ENCODE assay signal across 10 cellular contexts in the genomic region with DNA sequence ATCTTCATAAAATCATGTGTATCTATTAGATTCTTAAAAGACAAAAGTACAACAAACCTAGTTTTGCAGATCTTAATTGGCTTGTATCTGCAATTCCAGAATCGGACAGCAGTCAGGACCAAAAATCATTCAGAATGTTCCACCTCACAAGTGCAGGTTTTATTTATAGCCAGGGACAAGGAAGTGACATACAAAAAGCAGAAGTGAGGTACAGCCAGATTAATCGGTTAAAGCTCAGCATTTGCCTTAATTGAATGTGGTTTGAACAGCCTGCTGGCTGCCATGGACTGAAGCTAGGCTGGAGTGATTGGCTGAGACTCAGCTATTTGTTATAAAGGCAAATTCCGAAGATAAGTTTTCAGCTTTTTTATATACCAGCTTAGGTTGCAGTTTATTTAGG.
DNase-seq lines count a peak whose midpoint lies in the region; ATAC-seq, FAIRE-seq and TF ChIP-seq lines count a peak whose summit lies in the region.
"Had no signal": no experiment of that assay in that cellular context is flagged by ENCODE, and none has a peak within 500 bp of the region (broad histone marks: within the 10 kb centered on the region; RNA-seq: fewer than 3 reads in every experiment).

No MANE protein-coding gene starts in this region.

- no peaks in the 10 kb centered on the region for H3K23me2 ChIP-seq in H1 (ENCODE audit: low read depth, low read length)

- H3K4me2 ChIP-seq in H1 (ENCODE audit: insufficient read depth in 1 of 2, low read depth in 2 of 2, low read length in 2 of 2), result no peak overlapping the region

- H4K5ac ChIP-seq in H1 (ENCODE audit: insufficient read length, low read depth, low read length), result peak overlapping the region; percentile 45

- H2BK20ac ChIP-seq in H1 (ENCODE audit: low read length), result peak overlapping the region; percentile 27; the same call in 1 of the 2 replicates

- no peak overlapping the region for H3K9ac ChIP-seq in H1 (replicated peaks in 1 of 4; ENCODE audit: extremely low read depth in 1 of 4, low read depth in 3 of 4, low read length in 3 of 4)

- H3K27ac ChIP-seq in H1 (ENCODE audit: low read depth, low read length), result peak overlapping the region; percentile 45; the same call in 1 of the 2 replicates

- H2BK12ac ChIP-seq in H1 (ENCODE audit: low read depth, low read length), result no peak overlapping the region

- H2AK5ac ChIP-seq in H1 (ENCODE audit: low read depth, low read length), result no peak overlapping the region

- H3K23ac ChIP-seq in H1 (ENCODE audit: insufficient read length), result no peak overlapping the region

- FAIRE-seq in H1 (lab: Jason Lieb, UNC), result no peak

- no peak overlapping the region for H3K14ac ChIP-seq in H1 (ENCODE audit: insufficient read length)

- no peaks in the 10 kb centered on the region for H3K27me3 ChIP-seq in H1 (replicated peaks in 1 of 4; ENCODE audit: control insufficient read depth in 3 of 4, extremely low read depth in 1 of 4, insufficient read depth in 3 of 4, low read length in 3 of 4)

- no peak overlapping the region for H3K4me3 ChIP-seq in H1 (ENCODE audit: extremely low read depth in 1 of 4, insufficient read depth in 2 of 4, low read depth in 3 of 4, low read length in 4 of 4)

- ATAC-seq in GM18868 (IDR thresholded peaks at IDR 0.05; ENCODE audit: unreplicated experiment) (peak; percentile 91), GM21825 (IDR thresholded peaks at IDR 0.05; ENCODE audit: unreplicated experiment) (peak; percentile 94), HG03521 (IDR thresholded peaks at IDR 0.05; ENCODE audit: unreplicated experiment) (peak; percentile 78)

- DNase-seq in H1 (ENCODE audit: low read depth in 1 of 2, low spot score in 2 of 2) (no peak), NCI-H2196 treated with DMSO at 0.1 percent for 48 hours (lab: John Stamatoyannopoulos, UW; ENCODE audit: unreplicated experiment) (no peak), SW 1271 (lab: John Stamatoyannopoulos, UW) (no peak), NCI-H510A treated with DMSO at 0.1 percent for 48 hours (lab: John Stamatoyannopoulos, UW) (no peak)
- DNase-seq in stimulated activated CD4-positive, alpha-beta T cell treated with anti-CD3 and anti-CD28 coated beads, Interleukin-4, amount 100 ng/mL, for 24 hours, result no peak
- DNase-seq: activated CD4-positive, alpha-beta memory T cell treated with anti-CD3 and anti-CD28 coated beads for 36 hours; foreskin fibroblast had no signal

- no peaks in the 10 kb centered on the region for H3K9me3 ChIP-seq in H1 (ENCODE audit: insufficient read depth in 2 of 2, low read depth in 1 of 2, low read length in 1 of 2)

- peak overlapping the region; percentile 95 for H3K4ac ChIP-seq in H1 (replicated peaks; ENCODE audit: insufficient read length, low read depth, low read length)

- no peak overlapping the region; the same call in 1 of the 2 replicates for H2AFZ ChIP-seq in H1 (ENCODE audit: low read length)

- POLR2A ChIA-PET in H1 (lab: Charles Lee; ENCODE audit: partially characterized antibody), result interaction anchor here (0.7 to 1.1 kb wide), 2 partner anchors 10 to 12 kb away, joined by 3 to 5 read pairs; no protein-coding TSS in a partner anchor

- no peak overlapping the region for H3K56ac ChIP-seq in H1 (replicated peaks; ENCODE audit: insufficient read length, low read depth, low read length)

- H4K91ac ChIP-seq in H1 (replicated peaks; ENCODE audit: insufficient read length, low read length), result peak overlapping the region; percentile 85

- TF ChIP-seq POLR2A in H1 (IDR thresholded peaks at IDR 0.05; ENCODE audit: control extremely low read depth in 1 of 2, low read depth in 2 of 2, low read length in 2 of 2), result no peak

- H3K79me1 ChIP-seq in H1 (ENCODE audit: low read depth, low read length), result no peaks in the 10 kb centered on the region

- TF ChIP-seq CTCF in H1 (IDR thresholded peaks at IDR 0.05; ENCODE audit: control extremely low read depth in 1 of 3, insufficient read depth in 1 of 3, low read depth in 1 of 3, low read length in 3 of 3), result no peak

- TF ChIP-seq RAD21 in H1 (IDR thresholded peaks at IDR 0.05 in 1 of 2, conservative IDR thresholded peaks at IDR 0.05 in 1 of 2; ENCODE audit: low read depth in 2 of 2, low read length in 2 of 2), result no peak

- peak overlapping the region; percentile 93; the same call in 1 of the 2 replicates for H2BK5ac ChIP-seq in H1 (ENCODE audit: low read depth, low read length)

- H3K36me3 ChIP-seq in H1 (ENCODE audit: control insufficient read depth in 2 of 4, insufficient read depth in 4 of 4, low read length in 3 of 4), result peaks cover 0 to 8% (median 1%) of the 10 kb centered on the region in 4 experiments; a peak in 3 of 8 replicates

- H3K18ac ChIP-seq in H1 (ENCODE audit: extremely low read depth, low read length), result peak overlapping the region; percentile 72

- no peaks in the 10 kb centered on the region for H3K79me2 ChIP-seq in H1 (ENCODE audit: control insufficient read depth in 1 of 2, insufficient read depth in 2 of 2, low read length in 2 of 2)

- WGBS in H1 (ENCODE audit: extremely low coverage in 1 of 2, insufficient coverage in 1 of 2, insufficient read length in 1 of 2, insufficient replicate concordance in 2 of 2, low coverage in 1 of 2, low lambda C conversion rate in 2 of 2, missing lambda C conversion rate in 1 of 2), 2 experiments, result 78% methylated on average over 3 of the region's 3 CpGs; no CpG with 5 or more reads in 1 of the 2 experiments

- TF ChIP-seq EP300 in H1 (IDR thresholded peaks at IDR 0.05; ENCODE audit: borderline replicate concordance in 1 of 2, low read depth in 2 of 2, low read length in 2 of 2), result no peak

- no peaks in the 10 kb centered on the region for H4K20me1 ChIP-seq in H1 (replicated peaks in 1 of 2; ENCODE audit: control insufficient read depth in 1 of 2, insufficient read depth in 2 of 2, low read length in 2 of 2)

- peaks cover 2 to 28% (median 10%) of the 10 kb centered on the region in 4 experiments; a peak in 4 of 7 replicates for H3K4me1 ChIP-seq in H1 (replicated peaks in 1 of 4; ENCODE audit: control insufficient read depth in 3 of 4, insufficient read depth in 4 of 4, low read length in 3 of 4)

- H2BK15ac ChIP-seq in H1 (ENCODE audit: low read length), result no peak overlapping the region

- CTCF ChIA-PET in H1 (lab: Charles Lee; ENCODE audit: partially characterized antibody), result interaction anchor here (0.6 to 0.9 kb wide), 2 partner anchors 14 to 669 kb away, joined by 3 read pairs; no protein-coding TSS in a partner anchor

- H2BK120ac ChIP-seq in H1 (replicated peaks; ENCODE audit: low read depth, low read length), result peak overlapping the region; percentile 93

- no peak overlapping the region for H4K8ac ChIP-seq in H1 (ENCODE audit: extremely low read depth, insufficient read depth, low read length)

TF ChIP-seq in H1, 55 proteins besides CTCF, POLR2A, EP300 and RAD21:
- TF ChIP-seq HDAC6 (IDR thresholded peaks at IDR 0.05; ENCODE audit: low read depth, low read length) (no peak), FOSL1 (IDR thresholded peaks at IDR 0.05; ENCODE audit: insufficient read depth, low read depth, low read length) (no peak), GTF2F1 (IDR thresholded peaks at IDR 0.05; ENCODE audit: borderline replicate concordance, low read depth, low read length) (no peak), BACH1 (IDR thresholded peaks at IDR 0.05; ENCODE audit: low read length) (no peak), KDM1A (IDR thresholded peaks at IDR 0.05; ENCODE audit: borderline replicate concordance, low read length) (no peak), RXRA (IDR thresholded peaks at IDR 0.05; ENCODE audit: insufficient read depth, low read depth, low read length) (no peak), TAF7 (optimal IDR thresholded peaks at IDR 0.05; ENCODE audit: borderline replicate concordance, low read depth, low read length) (no peak), KDM4A (IDR thresholded peaks at IDR 0.05; ENCODE audit: low read depth, low read length, severe bottlenecking) (no peak), JUND (IDR thresholded peaks at IDR 0.05; ENCODE audit: low read length) (no peak), CBX8 (IDR thresholded peaks at IDR 0.05; ENCODE audit: borderline replicate concordance, low read depth, low read length) (no peak), ZNF274 (IDR thresholded peaks at IDR 0.05; ENCODE audit: borderline replicate concordance, extremely low read depth, low read length) (no peak)
- TF ChIP-seq, protein P1, sequence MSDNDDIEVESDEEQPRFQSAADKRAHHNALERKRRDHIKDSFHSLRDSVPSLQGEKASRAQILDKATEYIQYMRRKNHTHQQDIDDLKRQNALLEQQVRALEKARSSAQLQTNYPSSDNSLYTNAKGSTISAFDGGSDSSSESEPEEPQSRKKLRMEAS (IDR thresholded peaks at IDR 0.05), result no peak
TF ChIP-seq in H1: peak in this region for 0.
